12 cellular contexts compared by ENCODE assay signal in the genomic region with DNA sequence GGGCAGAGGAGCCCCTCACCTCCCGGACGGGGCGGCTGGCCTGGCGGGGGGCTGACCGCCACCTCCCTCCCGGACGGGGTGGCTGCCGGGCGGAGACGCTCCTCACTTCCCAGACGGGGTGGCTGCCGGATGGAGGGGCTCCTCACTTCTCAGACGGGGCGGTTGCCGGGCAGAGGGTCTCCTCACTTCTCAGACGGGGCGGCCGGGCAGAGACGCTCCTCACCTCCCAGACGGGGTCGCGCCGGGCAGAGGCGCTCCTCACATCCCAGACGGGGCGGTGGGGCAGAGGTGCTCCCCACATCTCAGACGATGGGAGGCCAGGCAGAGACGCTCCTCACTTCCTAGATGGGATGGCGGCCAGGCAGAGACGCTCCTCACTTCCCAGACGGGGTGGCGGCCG. TPM values are rescaled to one million over a fixed set of nuclear protein-coding genes. Genes with fewer than 3 reads are reported as not detected.
"Had no signal": no experiment of that assay in that cellular context is flagged by ENCODE, and none has a peak within 500 bp of the region (broad histone marks: within the 10 kb centered on the region; RNA-seq: fewer than 3 reads in every experiment).

No MANE protein-coding gene starts in this region.

RNA-seq across cellular contexts. Expression of a gene that starts 24.2 kb away (rescaled TPM):
- total RNA-seq: left cardiac atrium, left colon, left lobe of liver, left lung, left ventricle myocardium inferior, left ventricle myocardium superior, liver, lower leg skin, lower lobe of right lung, lung microvascular endothelial cell, mesenteric fat pad had no signal
- polyA plus RNA-seq: liver; naive thymus-derived CD4-positive, alpha-beta T cell had no signal
